In the genomic region with DNA sequence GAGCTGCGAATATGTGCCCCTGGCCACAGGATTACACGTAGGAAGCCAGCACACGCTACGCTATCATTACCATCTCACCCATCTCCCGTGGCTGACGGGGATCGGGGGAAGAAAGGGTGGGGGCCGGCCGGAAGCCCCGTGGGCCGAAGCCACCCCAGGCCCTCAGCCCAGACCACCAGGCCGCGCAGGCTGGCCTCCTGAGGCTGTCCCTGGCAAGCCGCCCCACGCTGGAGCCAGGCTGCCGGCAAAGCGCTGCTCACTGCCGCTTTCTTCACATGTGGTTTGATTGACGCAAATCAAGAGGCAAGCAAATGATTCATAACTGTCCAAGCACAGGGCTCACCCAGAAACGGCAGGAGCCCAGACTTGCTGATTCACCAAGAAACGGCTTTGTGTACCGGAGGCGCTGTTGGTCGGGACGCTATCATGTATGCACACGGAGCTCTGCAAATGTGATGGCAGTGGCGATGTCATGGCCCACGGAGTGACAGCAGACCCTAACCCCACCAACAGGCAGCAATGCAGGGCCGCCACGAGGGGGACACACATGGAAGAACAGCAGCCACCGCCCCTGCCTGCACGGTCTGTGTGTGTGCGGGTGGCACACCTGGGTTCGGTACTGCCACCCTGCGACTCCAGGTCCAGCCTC, we compare ENCODE assay signal across 1 cellular context.
TF ChIP-seq lines count a peak whose summit lies in the region.

No MANE protein-coding gene starts in this region.

TF ChIP-seq in HCT116, 20 proteins besides CTCF, POLR2A, EP300 and RAD21 (continued from another document):
- TF ChIP-seq REST (IDR thresholded peaks at IDR 0.05; ENCODE audit: low read depth) (no peak), ZNF274 (IDR thresholded peaks at IDR 0.05; ENCODE audit: low read depth, low read length) (no peak)
